11 cellular contexts compared by ENCODE assay signal in the genomic region with DNA sequence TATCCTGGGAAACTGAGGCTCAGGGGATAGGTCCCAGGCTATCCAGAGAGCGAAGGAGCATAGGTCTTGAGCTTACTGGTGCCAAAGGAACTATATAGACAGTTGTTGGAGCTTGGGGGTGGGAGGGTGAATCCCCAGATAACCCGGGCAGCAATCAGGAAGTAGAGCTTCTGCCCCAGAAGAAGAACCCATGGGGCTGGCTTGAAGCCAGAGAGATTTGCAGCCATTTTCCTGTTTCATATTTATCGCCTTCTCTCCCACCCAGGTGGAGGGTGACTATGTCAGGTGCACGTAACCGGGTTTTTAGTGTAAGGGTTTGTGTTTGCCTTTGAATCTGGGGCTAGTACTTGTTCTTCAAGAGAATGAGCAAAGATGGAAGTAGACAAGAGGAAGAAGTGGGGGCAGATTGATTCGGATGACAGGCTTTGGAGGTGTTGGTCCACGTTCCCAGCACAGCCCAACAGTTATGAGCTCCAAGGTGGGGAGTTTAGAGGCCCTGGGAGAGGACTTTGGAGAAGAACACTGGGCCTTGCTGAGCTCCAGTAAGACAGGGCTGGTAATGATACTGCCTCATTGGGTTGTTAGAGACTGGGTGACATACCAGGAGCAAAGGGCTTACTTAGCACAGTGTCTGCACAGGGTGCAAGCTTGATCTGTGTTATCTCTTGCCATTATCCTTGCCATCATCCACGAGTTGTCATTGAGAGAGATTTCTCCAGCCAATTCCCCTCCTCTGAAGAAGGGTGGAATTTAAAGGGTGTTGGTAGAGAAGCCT.
DNase-seq lines count a peak whose midpoint lies in the region; ATAC-seq and TF ChIP-seq lines count a peak whose summit lies in the region.
"Had no signal": no experiment of that assay in that cellular context is flagged by ENCODE, and none has a peak within 500 bp of the region (broad histone marks: within the 10 kb centered on the region; RNA-seq: fewer than 3 reads in every experiment).

No MANE protein-coding gene starts in this region.

- peaks cover 68% of the 10 kb centered on the region for H3K4me1 ChIP-seq in CD4-positive, CD25-positive, alpha-beta regulatory T cell (ENCODE audit: control insufficient read depth, insufficient read depth, low read length, poor library complexity, severe bottlenecking)

- H3K4me3 ChIP-seq in CD4-positive, CD25-positive, alpha-beta regulatory T cell (ENCODE audit: low read depth, low read length) = peak overlapping the region; percentile 53
- H3K4me3 ChIP-seq in WERI-Rb-1 (ENCODE audit: low read depth, low read length) = no peak overlapping the region

- peaks cover 0 to 11% (median 0%) of the 10 kb centered on the region in 7 donors for H3K9me3 Mint-ChIP-seq in CD4-positive, CD25-positive, alpha-beta regulatory T cell
- H3K9me3 Mint-ChIP-seq in memory B cell = no peaks in the 10 kb centered on the region

- peaks cover 32 to 79% (median 61%) of the 10 kb centered on the region in 4 donors for H3K4me1 Mint-ChIP-seq in CD4-positive, CD25-positive, alpha-beta regulatory T cell
- H3K4me1 Mint-ChIP-seq in T-helper 17 cell = peaks cover 58% of the 10 kb centered on the region
- peaks cover 37% of the 10 kb centered on the region for H3K4me1 Mint-ChIP-seq in memory B cell

- no peaks in the 10 kb centered on the region for H3K27me3 ChIP-seq in CD4-positive, CD25-positive, alpha-beta regulatory T cell (ENCODE audit: control insufficient read depth, insufficient read depth, low read length)
- H3K27me3 ChIP-seq in WERI-Rb-1 (ENCODE audit: insufficient read depth, low read depth, severe bottlenecking) = no peaks in the 10 kb centered on the region

- in situ Hi-C loops in ACHN (cut with HindIII; ENCODE audit: low pct_ligation_motif_present, low pct_unique_long_range_greater_than_20kb, low sequenced_read_pairs) = no loop called here

- peaks cover 15% of the 10 kb centered on the region for H3K36me3 Mint-ChIP-seq in CD4-positive, CD25-positive, alpha-beta regulatory T cell
- H3K36me3 Mint-ChIP-seq in T-helper 17 cell (ENCODE audit: low read depth) = peaks cover 2% of the 10 kb centered on the region
- H3K36me3 Mint-ChIP-seq in memory B cell = peaks cover 10% of the 10 kb centered on the region

- DNase-seq in CD4-positive, CD25-positive, alpha-beta regulatory T cell = peak in 1 of 3 donors; percentile 67
- peak; percentile 55 for DNase-seq in GM20000 (ENCODE audit: low spot score)
- no peak for DNase-seq in T-helper 17 cell
- peak in 1 of 2 donors; percentile 31 for DNase-seq in memory B cell (ENCODE audit: low spot score in 2 of 2)
- DNase-seq in ACHN = no peak
- DNase-seq in NCI-H1417 (lab: John Stamatoyannopoulos, UW) = no peak
- DNase-seq in WERI-Rb-1 = no peak
- DNase-seq: amniotic stem cell, NCI-H345 had no signal

- H3K27ac Mint-ChIP-seq in CD4-positive, CD25-positive, alpha-beta regulatory T cell = peak overlapping the region; percentile 84 to 99 (median 95)
- H3K27ac Mint-ChIP-seq in T-helper 17 cell (peak overlapping the region; percentile 98), memory B cell (peak overlapping the region; percentile 84)

- peak overlapping the region; percentile 69 for H3K27ac ChIP-seq in CD4-positive, CD25-positive, alpha-beta regulatory T cell (ENCODE audit: insufficient read depth, low read length, poor library complexity, severe bottlenecking)
- H3K27ac ChIP-seq in WERI-Rb-1 = no peak overlapping the region
- H3K27ac ChIP-seq: epithelial cell of prostate had no signal

- TF ChIP-seq CTCF in GM20000 (IDR thresholded peaks at IDR 0.05; ENCODE audit: extremely low read depth, missing control alignments) = no peak
- TF ChIP-seq CTCF in WERI-Rb-1 (IDR thresholded peaks at IDR 0.05; ENCODE audit: low read depth, low read length) = no peak

- H3K36me3 ChIP-seq in CD4-positive, CD25-positive, alpha-beta regulatory T cell (ENCODE audit: control insufficient read depth, insufficient read depth, low read length) = no peaks in the 10 kb centered on the region
- H3K36me3 ChIP-seq in WERI-Rb-1 = peaks cover 76% of the 10 kb centered on the region

- H3K9me3 ChIP-seq in CD4-positive, CD25-positive, alpha-beta regulatory T cell (ENCODE audit: control insufficient read depth in 2 of 2, low read length in 2 of 2) = peaks cover 6 to 9% of the 10 kb centered on the region in 2 experiments
- H3K9me3 ChIP-seq in T-helper 17 cell (ENCODE audit: control insufficient read depth, low read length, poor library complexity, severe bottlenecking) (no peaks in the 10 kb centered on the region), WERI-Rb-1 (ENCODE audit: severe bottlenecking) (peaks cover 3% of the 10 kb centered on the region)

- peak overlapping the region; percentile 53 to 89 (median 66) for H3K4me3 Mint-ChIP-seq in CD4-positive, CD25-positive, alpha-beta regulatory T cell
- peak overlapping the region; percentile 60 for H3K4me3 Mint-ChIP-seq in T-helper 17 cell
- H3K4me3 Mint-ChIP-seq in memory B cell = peak overlapping the region; percentile 12

- ATAC-seq in CD4-positive, CD25-positive, alpha-beta regulatory T cell (ENCODE audit: low read depth in 2 of 2) = no peak
- peak; percentile 19 for ATAC-seq in T-helper 17 cell
- ATAC-seq in memory B cell (ENCODE audit: low read depth) = peak; percentile 49
- no peak for ATAC-seq in GM21360 (IDR thresholded peaks at IDR 0.05; ENCODE audit: unreplicated experiment)

- H3K27me3 Mint-ChIP-seq in CD4-positive, CD25-positive, alpha-beta regulatory T cell = no peaks in the 10 kb centered on the region
- H3K27me3 Mint-ChIP-seq in T-helper 17 cell (no peaks in the 10 kb centered on the region), memory B cell (no peaks in the 10 kb centered on the region)

Comparison
In these comparisons a context has a peak if more than half of its experiments do, and no peak if none do; other contexts are left out.
1. ATAC-seq: peak in T-helper 17 cell (single experiment) and memory B cell (single experiment); none in CD4-positive, CD25-positive, alpha-beta regulatory T cell (0 of 2) and GM21360 (single experiment).
2. H3K4me3 Mint-ChIP-seq: peak in every context shown above with its lines; median percentile 66 in CD4-positive, CD25-positive, alpha-beta regulatory T cell; 60 in T-helper 17 cell; 12 in memory B cell.
3. Peak in every context shown above with its lines, with median percentiles within 50 percentile points of each other: H3K27ac Mint-ChIP-seq.